ENCODE assay signal across 1 cellular context in genomic region chr19:44701228-44701627, GRCh38.
TF ChIP-seq lines count a peak whose summit lies in the region.

No MANE protein-coding gene starts in this region.

TF ChIP-seq in H1, 55 proteins besides CTCF, POLR2A, EP300 and RAD21:
- TF ChIP-seq TAF1 (IDR thresholded peaks at IDR 0.05; ENCODE audit: low read depth, low read length) (no peak), RNF2 (IDR thresholded peaks at IDR 0.05; ENCODE audit: borderline replicate concordance, low read depth, low read length, missing control alignments, poor library complexity, severe bottlenecking) (no peak), KDM5A (IDR thresholded peaks at IDR 0.05; ENCODE audit: low read length) (no peak), SIRT6 (IDR thresholded peaks at IDR 0.05; ENCODE audit: low read length) (no peak), CBX8 (IDR thresholded peaks at IDR 0.05; ENCODE audit: borderline replicate concordance, low read depth, low read length) (no peak), CHD2 (IDR thresholded peaks at IDR 0.05; ENCODE audit: low read length) (no peak), USF2 (IDR thresholded peaks at IDR 0.05; ENCODE audit: low read length) (no peak), SP2 (IDR thresholded peaks at IDR 0.05; ENCODE audit: low read length) (no peak), NRF1 (IDR thresholded peaks at IDR 0.05; ENCODE audit: low read depth, low read length) (no peak)
